26 cellular contexts compared by ENCODE assay signal in genomic region chr2:122706757-122707223, GRCh38.
DNase-seq lines count a peak whose midpoint lies in the region; ATAC-seq, FAIRE-seq and TF ChIP-seq lines count a peak whose summit lies in the region.
"Had no signal": no experiment of that assay in that cellular context is flagged by ENCODE, and none has a peak within 500 bp of the region (broad histone marks: within the 10 kb centered on the region; RNA-seq: fewer than 3 reads in every experiment).

No MANE protein-coding gene starts in this region.

- no peaks in the 10 kb centered on the region for H3K9me3 ChIP-seq in liver (ENCODE audit: control insufficient read depth in 4 of 4, low read length in 3 of 4)
- peaks cover 42% of the 10 kb centered on the region for H3K9me3 ChIP-seq in HepG2 (ENCODE audit: low read length)
- H3K9me3 ChIP-seq: colonic mucosa, upper lobe of left lung had no signal

- H3K9ac ChIP-seq in liver (ENCODE audit: low read depth in 1 of 2, low read length in 2 of 2) (no peak overlapping the region), HepG2 (ENCODE audit: insufficient read depth, low read depth, low read length) (no peak overlapping the region)

- H3K27ac Mint-ChIP-seq in Calu3 (ENCODE audit: unreplicated experiment): no peak overlapping the region
- H3K27ac Mint-ChIP-seq: activated CD8-positive, alpha-beta memory T cell treated with anti-CD3 and anti-CD28 coated beads, Interleukin-2, amount 10 ng/mL, durations not matched to agents 7 days and 5 days; activated naive CD4-positive, alpha-beta T cell treated with anti-CD3 and anti-CD28 coated beads, Interleukin-2, amount 50 U/mL, for 24 hours; endodermal cell; GM23338; memory B cell; WTC11 had no signal

- intact Hi-C loops in HepG2 (cut with micrococcal nuclease; ENCODE audit: unreplicated experiment) (no loop called here), Calu3 (cut with micrococcal nuclease; ENCODE audit: unreplicated experiment) (no loop called here)

- ATAC-seq in HepG2: no peak
- ATAC-seq in GM18870 (IDR thresholded peaks at IDR 0.05; ENCODE audit: unreplicated experiment): no peak
- no peak for ATAC-seq in GM19023 (IDR thresholded peaks at IDR 0.05; ENCODE audit: unreplicated experiment)
- ATAC-seq: activated CD8-positive, alpha-beta memory T cell treated with anti-CD3 and anti-CD28 coated beads, Interleukin-2, amount 10 ng/mL, durations not matched to agents 7 days and 5 days; GM23338; SK-N-SH treated with all-trans-retinoic acid at 6 μM for 48 hours; WTC11 had no signal

- H3K9me3 Mint-ChIP-seq in Calu3 (ENCODE audit: low read depth, unreplicated experiment): peaks cover 13% of the 10 kb centered on the region
- H3K9me3 Mint-ChIP-seq: activated naive CD4-positive, alpha-beta T cell treated with anti-CD3 and anti-CD28 coated beads, Interleukin-2, amount 50 U/mL, for 24 hours; endodermal cell; GM23338 had no signal

- BruUV-seq in HepG2 (replicated peaks; lab: Mats Ljungman, UMichigan): no TSS peak
- BruUV-seq in Calu3 (replicated peaks; lab: Mats Ljungman, UMichigan): no TSS peak

- H3K27me3 ChIP-seq in liver (ENCODE audit: control insufficient read depth in 4 of 4, insufficient read depth in 4 of 4, low read length in 3 of 4): no peaks in the 10 kb centered on the region
- no peaks in the 10 kb centered on the region for H3K27me3 ChIP-seq in HepG2 (ENCODE audit: control insufficient read depth in 1 of 2, insufficient read depth in 2 of 2, low read length in 2 of 2)
- H3K27me3 ChIP-seq: colonic mucosa, upper lobe of left lung had no signal

- H3K79me2 ChIP-seq in HepG2 (ENCODE audit: insufficient read depth, low read length): no peaks in the 10 kb centered on the region

- in situ Hi-C loops in HepG2 (cut with HindIII; ENCODE audit: extremely low pct_ligation_motif_present, low pct_unique_long_range_greater_than_20kb): no loop called here

- POLR2A ChIA-PET in HepG2 (lab: Yijun Ruan, JAX): no interaction called here

- no peaks in the 10 kb centered on the region for H3K36me3 Mint-ChIP-seq in Calu3 (ENCODE audit: insufficient read depth, unreplicated experiment)
- H3K36me3 Mint-ChIP-seq: activated CD8-positive, alpha-beta memory T cell treated with anti-CD3 and anti-CD28 coated beads, Interleukin-2, amount 10 ng/mL, durations not matched to agents 7 days and 5 days; activated naive CD4-positive, alpha-beta T cell treated with anti-CD3 and anti-CD28 coated beads, Interleukin-2, amount 50 U/mL, for 24 hours; memory B cell; WTC11 had no signal

- WGBS in liver: 28% methylated on average over 3 of the region's 3 CpGs
- 0% methylated on average over 3 of the region's 3 CpGs for WGBS in HepG2 (ENCODE audit: low lambda C conversion rate)

- no peaks in the 10 kb centered on the region for H3K36me3 ChIP-seq in liver (ENCODE audit: control insufficient read depth in 4 of 4, insufficient read depth in 3 of 4, low read depth in 1 of 4, low read length in 3 of 4)
- H3K36me3 ChIP-seq in HepG2 (replicated peaks in 1 of 2; ENCODE audit: control insufficient read depth in 1 of 2, insufficient read depth in 2 of 2, low read length in 2 of 2): no peaks in the 10 kb centered on the region
- H3K36me3 ChIP-seq: colonic mucosa, upper lobe of left lung had no signal

- FAIRE-seq in HepG2 (lab: Jason Lieb, UNC): no peak
- FAIRE-seq in HTR-8/SVneo (lab: Jason Lieb, UNC): no peak
- FAIRE-seq: A204.1, small intestine had no signal

- CTCF ChIA-PET in HepG2 (lab: Yijun Ruan, JAX; ENCODE audit: low intra/inter-chr PET ratio, low total read pairs) (no interaction called here), Calu3 (lab: Charles Lee) (no interaction called here)

- no peak for TF ChIP-seq CTCF in liver (IDR thresholded peaks at IDR 0.05; ENCODE audit: low read depth, low read length, missing input control)
- TF ChIP-seq CTCF in HepG2 (CRISPR knock-in tag; IDR thresholded peaks at IDR 0.05): no peak
- TF ChIP-seq CTCF in Calu3 (IDR thresholded peaks at IDR 0.05; ENCODE audit: unreplicated experiment): no peak

- no peak for TF ChIP-seq POLR2A in HepG2 (IDR thresholded peaks at IDR 0.05; ENCODE audit: insufficient read depth in 1 of 2, low read depth in 2 of 2, low read length in 2 of 2)

- peak in 1 of 2 donors; percentile 62 for TF ChIP-seq RAD21 in liver (IDR thresholded peaks at IDR 0.05)
- no peak for TF ChIP-seq RAD21 in HepG2 (CRISPR knock-in tag; IDR thresholded peaks at IDR 0.05)

- peak overlapping the region; percentile 81 to 92 for H3K27ac ChIP-seq in liver (ENCODE audit: low read depth in 1 of 2, low read length in 2 of 2)
- no peak overlapping the region for H3K27ac ChIP-seq in HepG2 (ENCODE audit: extremely low read length, insufficient read depth, low read length)
- H3K27ac ChIP-seq: colonic mucosa, upper lobe of left lung had no signal

- H3K4me2 ChIP-seq in HepG2 (ENCODE audit: low read depth, low read length): no peak overlapping the region
- H3K4me2 ChIP-seq: GM23338 had no signal

- H3K4me3 ChIP-seq in liver (ENCODE audit: low read depth in 1 of 3, low read length in 3 of 3) (peak overlapping the region in 1 of 3 donors; percentile 12), HepG2 (replicated peaks in 1 of 3; ENCODE audit: insufficient read depth in 1 of 3, low read depth in 2 of 3, low read length in 3 of 3) (no peak overlapping the region)
- H3K4me3 ChIP-seq: colonic mucosa, GM23338, upper lobe of left lung had no signal

- H3K4me1 Mint-ChIP-seq in Calu3 (ENCODE audit: low read depth, unreplicated experiment): no peaks in the 10 kb centered on the region
- H3K4me1 Mint-ChIP-seq: activated CD8-positive, alpha-beta memory T cell treated with anti-CD3 and anti-CD28 coated beads, Interleukin-2, amount 10 ng/mL, durations not matched to agents 7 days and 5 days; activated naive CD4-positive, alpha-beta T cell treated with anti-CD3 and anti-CD28 coated beads, Interleukin-2, amount 50 U/mL, for 24 hours; memory B cell had no signal

- no peak overlapping the region for H2AFZ ChIP-seq in HepG2 (ENCODE audit: low read length)
- H2AFZ ChIP-seq: GM23338 had no signal

- no peak for TF ChIP-seq EP300 in HepG2 (IDR thresholded peaks at IDR 0.05; ENCODE audit: low read depth in 2 of 2, low read length in 2 of 2)
- TF ChIP-seq EP300 in HepG2 (CRISPR knock-in tag; IDR thresholded peaks at IDR 0.05; ENCODE audit: borderline replicate concordance): no peak

- no peaks in the 10 kb centered on the region for H4K20me1 ChIP-seq in HepG2 (ENCODE audit: insufficient read depth, low read length)

- peaks cover 0 to 6% (median 2%) of the 10 kb centered on the region in 4 donors for H3K4me1 ChIP-seq in liver (ENCODE audit: control insufficient read depth in 4 of 4, insufficient read depth in 4 of 4, low read length in 3 of 4)
- H3K4me1 ChIP-seq in HepG2 (ENCODE audit: insufficient read depth, low read length): no peaks in the 10 kb centered on the region
- H3K4me1 ChIP-seq: colonic mucosa, upper lobe of left lung had no signal

- no peak overlapping the region for H3K4me3 Mint-ChIP-seq in Calu3 (ENCODE audit: low read depth, unreplicated experiment)
- H3K4me3 Mint-ChIP-seq: activated CD8-positive, alpha-beta memory T cell treated with anti-CD3 and anti-CD28 coated beads, Interleukin-2, amount 10 ng/mL, durations not matched to agents 7 days and 5 days; activated naive CD4-positive, alpha-beta T cell treated with anti-CD3 and anti-CD28 coated beads, Interleukin-2, amount 50 U/mL, for 24 hours; endodermal cell; GM23338; memory B cell; WTC11 had no signal

- H3K27me3 Mint-ChIP-seq in Calu3 (ENCODE audit: unreplicated experiment): no peaks in the 10 kb centered on the region
- H3K27me3 Mint-ChIP-seq: activated CD8-positive, alpha-beta memory T cell treated with anti-CD3 and anti-CD28 coated beads, Interleukin-2, amount 10 ng/mL, durations not matched to agents 7 days and 5 days; activated naive CD4-positive, alpha-beta T cell treated with anti-CD3 and anti-CD28 coated beads, Interleukin-2, amount 50 U/mL, for 24 hours; memory B cell had no signal

- DNase-seq in HepG2 (ENCODE audit: low spot score): no peak
- peak; percentile 63 for DNase-seq in SKM-1 (lab: John Stamatoyannopoulos, UW; ENCODE audit: unreplicated experiment)
- DNase-seq in kidney glomerular epithelial cell (lab: John Stamatoyannopoulos, UW): peak; percentile 90
- DNase-seq in HTR-8/SVneo (ENCODE audit: insufficient read length, low spot score): no peak
- DNase-seq in Calu3: no peak
- DNase-seq: activated CD4-positive, alpha-beta T cell treated with anti-CD3 and anti-CD28 coated beads, Interleukin-2, amount 50 U/mL, for 1 hour; activated CD8-positive, alpha-beta memory T cell treated with anti-CD3 and anti-CD28 coated beads, Interleukin-2, amount 10 ng/mL, durations not matched to agents 7 days and 5 days; colonic mucosa; endodermal cell; islet precursor cell; NCI-H1092 treated with DMSO at 0.1 percent for 48 hours; NCI-H187 treated with DMSO at 0.1 percent for 48 hours; NCI-H526; occipital lobe; small intestine; stimulated activated CD4-positive, alpha-beta T cell treated with anti-CD3 and anti-CD28 coated beads, Interleukin-2, amount 100 ng/mL, for 24 hours; upper lobe of left lung had no signal

TF ChIP-seq in liver, 16 proteins besides CTCF, POLR2A, EP300 and RAD21 (continues in another document):
- TF ChIP-seq JUND (IDR thresholded peaks at IDR 0.05): peak in 1 of 2 donors; percentile 83
- TF ChIP-seq YY1 (IDR thresholded peaks at IDR 0.05): peak; percentile 58
- no peak for TF ChIP-seq FOXA1 (IDR thresholded peaks at IDR 0.05)
- peak in 1 of 2 donors; percentile 63 for TF ChIP-seq EGR1 (IDR thresholded peaks at IDR 0.05; ENCODE audit: low read depth in 2 of 2)
- TF ChIP-seq HNF4A (conservative IDR thresholded peaks at IDR 0.05): peak; percentile 12 to 89
- peak in 1 of 2 donors; percentile 89 for TF ChIP-seq RXRA (IDR thresholded peaks at IDR 0.05)
- no peak for TF ChIP-seq NR2F2 (IDR thresholded peaks at IDR 0.05)
- TF ChIP-seq SP1 (IDR thresholded peaks at IDR 0.05): no peak
- TF ChIP-seq GABPA (IDR thresholded peaks at IDR 0.05 in 1 of 2, conservative IDR thresholded peaks at IDR 0.05 in 1 of 2): no peak

TF ChIP-seq in HepG2, 621 proteins besides CTCF, POLR2A, EP300 and RAD21 (continues in another document):
- no peak for TF ChIP-seq NBN (conservative IDR thresholded peaks at IDR 0.05)
- TF ChIP-seq MXD4 (CRISPR knock-in tag; IDR thresholded peaks at IDR 0.05): no peak
- no peak for TF ChIP-seq HOXA9 (CRISPR knock-in tag; IDR thresholded peaks at IDR 0.05; ENCODE audit: borderline replicate concordance)
- no peak for TF ChIP-seq ZNF33A (CRISPR knock-in tag; IDR thresholded peaks at IDR 0.05; ENCODE audit: borderline replicate concordance)
- TF ChIP-seq SNRNP70 (IDR thresholded peaks at IDR 0.05; ENCODE audit: low read depth, low read length): no peak

Comparison
In these comparisons a context has a peak if more than half of its experiments do, and no peak if none do; other contexts are left out.
1. DNase-seq: peak in SKM-1 (single experiment) and kidney glomerular epithelial cell (single experiment); none in HepG2 (single experiment), HTR-8/SVneo (single experiment) and Calu3 (single experiment).